ENCODE assay signal across 9 cellular contexts in genomic region chr4:87058272-87059073, GRCh38.
DNase-seq lines count a peak whose midpoint lies in the region; ATAC-seq, FAIRE-seq and TF ChIP-seq lines count a peak whose summit lies in the region.
"Had no signal": no experiment of that assay in that cellular context is flagged by ENCODE, and none has a peak within 500 bp of the region (broad histone marks: within the 10 kb centered on the region; RNA-seq: fewer than 3 reads in every experiment).

No MANE protein-coding gene starts in this region.

- H3K9me3 ChIP-seq in pancreas (no peaks in the 10 kb centered on the region), vagina (no peaks in the 10 kb centered on the region)

- H3K4me1 ChIP-seq in pancreas = peaks cover 43 to 58% (median 54%) of the 10 kb centered on the region in 3 donors
- peaks cover 72% of the 10 kb centered on the region for H3K4me1 ChIP-seq in vagina

- H3K36me3 Mint-ChIP-seq in T-helper 1 cell treated with Interleukin-12 subunit alpha and Interleukin-12 subunit beta and Interleukin-4 antibody, amounts not matched to agents 30 μg/mL and 1 μg/mL, for 36 hours (ENCODE audit: low read depth) = peaks cover 20% of the 10 kb centered on the region
- no peaks in the 10 kb centered on the region for H3K36me3 Mint-ChIP-seq in effector memory CD8-positive, alpha-beta T cell (ENCODE audit: insufficient read depth)

- H3K27me3 Mint-ChIP-seq in T-helper 1 cell treated with Interleukin-12 subunit alpha and Interleukin-12 subunit beta and Interleukin-4 antibody, amounts not matched to agents 30 μg/mL and 1 μg/mL, for 36 hours (ENCODE audit: low read depth) = no peaks in the 10 kb centered on the region
- no peaks in the 10 kb centered on the region for H3K27me3 Mint-ChIP-seq in effector memory CD8-positive, alpha-beta T cell

- peak overlapping the region; percentile 58 for H3K27ac Mint-ChIP-seq in T-helper 1 cell treated with Interleukin-12 subunit alpha and Interleukin-12 subunit beta and Interleukin-4 antibody, amounts not matched to agents 30 μg/mL and 1 μg/mL, for 36 hours
- H3K27ac Mint-ChIP-seq in effector memory CD8-positive, alpha-beta T cell = peak overlapping the region; percentile 14 to 22

- intact Hi-C loops in pancreas (cut with DNase I) = no loop called here
- intact Hi-C loops in vagina (cut with DNase I) = no loop called here

- no peaks in the 10 kb centered on the region for H3K9me3 Mint-ChIP-seq in T-helper 1 cell treated with Interleukin-12 subunit alpha and Interleukin-12 subunit beta and Interleukin-4 antibody, amounts not matched to agents 30 μg/mL and 1 μg/mL, for 36 hours
- no peaks in the 10 kb centered on the region for H3K9me3 Mint-ChIP-seq in effector memory CD8-positive, alpha-beta T cell

- H3K4me3 ChIP-seq in pancreas (no peak overlapping the region), vagina (no peak overlapping the region)

- H3K4me1 Mint-ChIP-seq in T-helper 1 cell treated with Interleukin-12 subunit alpha and Interleukin-12 subunit beta and Interleukin-4 antibody, amounts not matched to agents 30 μg/mL and 1 μg/mL, for 36 hours (ENCODE audit: low read depth) = peaks cover 47% of the 10 kb centered on the region
- H3K4me1 Mint-ChIP-seq in effector memory CD8-positive, alpha-beta T cell (ENCODE audit: low read depth in 2 of 2) = peaks cover 27 to 47% of the 10 kb centered on the region in 2 donors

- peak; percentile 17 for DNase-seq in activated CD4-positive, CD25-positive, alpha-beta regulatory T cell treated with anti-CD3 and anti-CD28 coated beads, Interleukin-2, amount 50 U/mL, for 16 hours (ENCODE audit: low read depth, low spot score)
- DNase-seq in activated CD4-positive, CD25-positive, alpha-beta regulatory T cell treated with anti-CD3 and anti-CD28 coated beads, Interleukin-2, amount 50 U/mL, for 72 hours = no peak
- DNase-seq in effector memory CD8-positive, alpha-beta T cell = no peak
- DNase-seq in pancreas (no peak), vagina (ENCODE audit: extremely low spot score in 2 of 2) (no peak), Kasumi-1 (lab: John Stamatoyannopoulos, UW) (no peak)

- H3K36me3 ChIP-seq in pancreas = no peaks in the 10 kb centered on the region
- H3K36me3 ChIP-seq in vagina = no peaks in the 10 kb centered on the region

- WGBS in pancreas, 2 donors = 41 to 50% methylated on average over 7 of the region's 7 CpGs

- no peak for TF ChIP-seq CTCF in pancreas (IDR thresholded peaks at IDR 0.05)
- TF ChIP-seq CTCF in vagina (IDR thresholded peaks at IDR 0.05) = no peak

- ATAC-seq in effector memory CD8-positive, alpha-beta T cell (replicated peaks) = peak; percentile 27
- ATAC-seq in pancreas (peak in 3 of 4 donors; percentile 48 to 65 (median 51)), HG03571 (IDR thresholded peaks at IDR 0.05; ENCODE audit: unreplicated experiment) (no peak)

- no peak for TF ChIP-seq POLR2A in vagina (IDR thresholded peaks at IDR 0.05)

- FAIRE-seq in pancreas (lab: Jason Lieb, UNC) = no peak

- H3K27ac ChIP-seq in pancreas = peak overlapping the region in 2 of 4 donors; percentile 9 to 18
- H3K27ac ChIP-seq in vagina = peak overlapping the region; percentile 59
- H3K27ac ChIP-seq: C4-2B had no signal

- H3K4me3 Mint-ChIP-seq in T-helper 1 cell treated with Interleukin-12 subunit alpha and Interleukin-12 subunit beta and Interleukin-4 antibody, amounts not matched to agents 30 μg/mL and 1 μg/mL, for 36 hours = peak overlapping the region; percentile 8
- H3K4me3 Mint-ChIP-seq in effector memory CD8-positive, alpha-beta T cell = no peak overlapping the region

- H3K27me3 ChIP-seq in pancreas (no peaks in the 10 kb centered on the region), vagina (no peaks in the 10 kb centered on the region)
